Comparison of ENCODE assay signal across 8 cellular contexts in the genomic region with DNA sequence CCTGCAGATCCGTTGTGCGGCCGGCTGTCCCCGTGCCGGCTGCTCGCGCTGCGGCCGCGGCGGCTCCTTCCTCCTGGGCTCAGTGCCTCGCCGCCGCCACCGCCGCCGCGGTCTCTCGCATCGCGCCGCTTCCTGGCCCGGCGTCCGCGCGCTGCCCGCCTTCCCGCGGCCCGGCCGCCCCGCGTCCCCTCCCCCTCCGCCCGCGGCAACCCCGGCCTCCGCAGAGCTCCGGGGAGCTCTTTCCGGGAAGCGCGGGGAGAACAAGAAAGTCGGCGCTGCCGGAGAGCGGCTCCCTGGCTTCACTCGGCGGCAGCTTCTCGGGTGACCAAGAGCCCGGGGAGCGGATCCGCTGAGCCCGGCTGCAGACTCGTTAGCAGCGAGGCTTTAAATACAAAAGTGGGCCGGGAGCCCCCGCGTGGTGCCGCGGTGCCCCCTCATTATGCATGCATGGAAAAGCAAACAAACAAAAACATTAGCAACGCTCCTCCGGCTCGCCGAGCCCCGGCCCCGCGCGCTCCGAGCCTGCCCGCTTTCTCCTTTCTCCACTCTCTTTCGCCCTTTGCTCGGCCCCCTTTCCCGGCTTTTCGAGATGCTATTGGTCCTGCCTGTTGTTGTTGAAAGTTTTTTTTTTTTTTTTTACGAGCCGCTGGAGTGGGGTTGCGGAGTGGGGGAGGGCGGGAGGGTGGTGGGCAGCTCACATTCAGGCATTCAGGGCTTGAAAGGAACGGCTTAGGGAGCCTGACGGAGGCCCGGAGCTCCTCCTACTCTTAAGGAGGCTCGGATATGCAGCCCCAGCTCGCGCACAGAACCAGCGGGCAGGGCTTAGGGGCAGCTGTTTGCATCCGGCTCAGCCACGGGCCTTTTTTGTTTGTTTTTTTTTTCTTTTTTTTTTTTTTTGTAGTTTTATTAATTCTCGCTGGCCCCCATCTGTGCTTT. TPM values are rescaled to one million over a fixed set of nuclear protein-coding genes. Genes with fewer than 3 reads are reported as not detected.
A peak's percentile ranks its signal among the peaks of the same experiment; 100 is the strongest.
DNase-seq lines count a peak whose midpoint lies in the region; ATAC-seq, FAIRE-seq and TF ChIP-seq lines count a peak whose summit lies in the region.

Gene GAS1, minus strand, starts transcription at position 361 of the 936 bp plus-strand sequence. CDS start 727 bp downstream, outside the sequence.

- TF ChIP-seq EP300 in Ishikawa (IDR thresholded peaks at IDR 0.05; ENCODE audit: borderline replicate concordance) = no peak

- intact Hi-C loops in cardiac septum (cut with DNase I) (loop anchor here (2.0 to 10.0 kb wide), 6 partner anchors 117 to 595 kb away; partner anchors contain the start of gene TUT7), pancreas (cut with DNase I) (no loop called here)

- H4K20me1 ChIP-seq in SU-DHL-6 (ENCODE audit: low read depth, low read length) = no peaks in the 10 kb centered on the region

- H3K4me1 ChIP-seq in pancreas (peaks cover 0 to 27% (median 8%) of the 10 kb centered on the region in 3 donors), thymus (ENCODE audit: control insufficient read depth, insufficient read depth, low read length) (peaks cover 7% of the 10 kb centered on the region)

- H3K9me3 ChIP-seq in SU-DHL-6 (ENCODE audit: insufficient read depth, low read length) = no peaks in the 10 kb centered on the region
- H3K9me3 ChIP-seq in pancreas = no peaks in the 10 kb centered on the region
- peaks cover 1% of the 10 kb centered on the region for H3K9me3 ChIP-seq in thymus (ENCODE audit: control insufficient read depth)

- WGBS in adipose tissue, 3 donors = 0 to 1% (median 0%) methylated on average over 82 to 89 of the region's 89 CpGs
- 0 to 1% methylated on average over 64 to 89 of the region's 89 CpGs for WGBS in pancreas, 2 donors
- WGBS in thymus = under 1% methylated on average over 89 of the region's 89 CpGs

- H3K4me3 ChIP-seq in SU-DHL-6 (ENCODE audit: insufficient read depth, low read length, poor library complexity, severe bottlenecking) = peak within 1 kb of the TSS; percentile 71
- peak within 1 kb of the TSS; percentile 45 to 95 (median 84) for H3K4me3 ChIP-seq in pancreas
- peak within 1 kb of the TSS; percentile 61 for H3K4me3 ChIP-seq in thymus (ENCODE audit: low read length)

- H3F3A ChIP-seq in SU-DHL-6 (ENCODE audit: insufficient read depth) = 0 out of 2 replicates have a peak, but pooled peaks cover 5% of the 10 kb centered on the region

- H2AFZ ChIP-seq in SU-DHL-6 (ENCODE audit: low read depth, low read length, severe bottlenecking) = peak within 1 kb of the TSS; percentile 92

- TF ChIP-seq CTCF in SU-DHL-6 (IDR thresholded peaks at IDR 0.05; ENCODE audit: insufficient read depth, low read length, poor library complexity, severe bottlenecking) (no peak), pancreas (IDR thresholded peaks at IDR 0.05) (no peak)

- no peaks in the 10 kb centered on the region for H3K9me2 ChIP-seq in SU-DHL-6 (replicated peaks; ENCODE audit: insufficient read depth, low read length)

- H3K4me2 ChIP-seq in SU-DHL-6 (ENCODE audit: low read depth, low read length, poor library complexity, severe bottlenecking) = peak within 1 kb of the TSS; percentile 94

- H3K27me3 ChIP-seq in SU-DHL-6 (ENCODE audit: low read length) (no peaks in the 10 kb centered on the region), pancreas (no peaks in the 10 kb centered on the region), thymus (ENCODE audit: control insufficient read depth, insufficient read depth) (peaks cover 31% of the 10 kb centered on the region)

- H3K9ac ChIP-seq in SU-DHL-6 (ENCODE audit: low read length) = peak within 1 kb of the TSS; percentile 60

- H3K27ac ChIP-seq in SU-DHL-6 (ENCODE audit: low read depth, low read length) = peak within 1 kb of the TSS; percentile 43
- peak within 1 kb of the TSS; percentile 32 for H3K27ac ChIP-seq in adipose tissue (ENCODE audit: low read depth, low read length)
- peak within 1 kb of the TSS; percentile 93 to 96 (median 95) for H3K27ac ChIP-seq in pancreas
- peak within 1 kb of the TSS; percentile 81 for H3K27ac ChIP-seq in thymus (ENCODE audit: low read depth)

- ATAC-seq in GM21447 (IDR thresholded peaks at IDR 0.05; ENCODE audit: unreplicated experiment) = peak; percentile 66
- ATAC-seq in pancreas = peak; percentile 71 to 89 (median 76)

- TF ChIP-seq RAD21 in Ishikawa (IDR thresholded peaks at IDR 0.05; ENCODE audit: low read depth) = no peak

- H3K36me3 ChIP-seq in SU-DHL-6 (ENCODE audit: low read length) (no peaks in the 10 kb centered on the region), pancreas (no peaks in the 10 kb centered on the region), thymus (ENCODE audit: control insufficient read depth, insufficient read depth) (no peaks in the 10 kb centered on the region)

- H3K79me2 ChIP-seq in SU-DHL-6 (ENCODE audit: insufficient read depth, low read length) = no peaks in the 10 kb centered on the region

- FAIRE-seq in pancreas (lab: Jason Lieb, UNC) = no peak

- DNase-seq in COLO829 (ENCODE audit: low spot score) (peak; percentile 90), cardiac septum (ENCODE audit: low spot score) (peak; percentile 89), pancreas (peak; percentile 84 to 94 (median 88))

TF ChIP-seq in Ishikawa, 13 proteins besides CTCF, POLR2A, EP300 and RAD21:
- TF ChIP-seq YY1 (IDR thresholded peaks at IDR 0.05; ENCODE audit: low read depth) = no peak
- TF ChIP-seq, protein P1, sequence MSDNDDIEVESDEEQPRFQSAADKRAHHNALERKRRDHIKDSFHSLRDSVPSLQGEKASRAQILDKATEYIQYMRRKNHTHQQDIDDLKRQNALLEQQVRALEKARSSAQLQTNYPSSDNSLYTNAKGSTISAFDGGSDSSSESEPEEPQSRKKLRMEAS (IDR thresholded peaks at IDR 0.05) = peak; percentile 34; the same call in 1 of the 2 replicates
- no peak for TF ChIP-seq USF1 (IDR thresholded peaks at IDR 0.05)
- TF ChIP-seq, protein P2, sequence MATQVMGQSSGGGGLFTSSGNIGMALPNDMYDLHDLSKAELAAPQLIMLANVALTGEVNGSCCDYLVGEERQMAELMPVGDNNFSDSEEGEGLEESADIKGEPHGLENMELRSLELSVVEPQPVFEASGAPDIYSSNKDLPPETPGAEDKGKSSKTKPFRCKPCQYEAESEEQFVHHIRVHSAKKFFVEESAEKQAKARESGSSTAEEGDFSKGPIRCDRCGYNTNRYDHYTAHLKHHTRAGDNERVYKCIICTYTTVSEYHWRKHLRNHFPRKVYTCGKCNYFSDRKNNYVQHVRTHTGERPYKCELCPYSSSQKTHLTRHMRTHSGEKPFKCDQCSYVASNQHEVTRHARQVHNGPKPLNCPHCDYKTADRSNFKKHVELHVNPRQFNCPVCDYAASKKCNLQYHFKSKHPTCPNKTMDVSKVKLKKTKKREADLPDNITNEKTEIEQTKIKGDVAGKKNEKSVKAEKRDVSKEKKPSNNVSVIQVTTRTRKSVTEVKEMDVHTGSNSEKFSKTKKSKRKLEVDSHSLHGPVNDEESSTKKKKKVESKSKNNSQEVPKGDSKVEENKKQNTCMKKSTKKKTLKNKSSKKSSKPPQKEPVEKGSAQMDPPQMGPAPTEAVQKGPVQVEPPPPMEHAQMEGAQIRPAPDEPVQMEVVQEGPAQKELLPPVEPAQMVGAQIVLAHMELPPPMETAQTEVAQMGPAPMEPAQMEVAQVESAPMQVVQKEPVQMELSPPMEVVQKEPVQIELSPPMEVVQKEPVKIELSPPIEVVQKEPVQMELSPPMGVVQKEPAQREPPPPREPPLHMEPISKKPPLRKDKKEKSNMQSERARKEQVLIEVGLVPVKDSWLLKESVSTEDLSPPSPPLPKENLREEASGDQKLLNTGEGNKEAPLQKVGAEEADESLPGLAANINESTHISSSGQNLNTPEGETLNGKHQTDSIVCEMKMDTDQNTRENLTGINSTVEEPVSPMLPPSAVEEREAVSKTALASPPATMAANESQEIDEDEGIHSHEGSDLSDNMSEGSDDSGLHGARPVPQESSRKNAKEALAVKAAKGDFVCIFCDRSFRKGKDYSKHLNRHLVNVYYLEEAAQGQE (IDR thresholded peaks at IDR 0.05; ENCODE audit: low read depth) = no peak
- TF ChIP-seq TCF12 (IDR thresholded peaks at IDR 0.05; ENCODE audit: low read depth) = no peak
- TF ChIP-seq EGR1 (IDR thresholded peaks at IDR 0.05) = no peak
- TF ChIP-seq CEBPB (IDR thresholded peaks at IDR 0.05) = no peak
TF ChIP-seq in Ishikawa: peak in this region for 1.

RNA-seq across cellular contexts. Expression of gene GAS1, which starts in this region (rescaled TPM):
- polyA plus RNA-seq in adipose tissue (10 to 100 TPM in 2 of 3 donors, 1 to 10 TPM in 1; 8.3 to 67.1 (median 35.0) TPM), pancreas (1 to 10 TPM; 3.6 to 4.6 TPM), thymus (64.3 TPM)
- total RNA-seq in cardiac septum (9.0 TPM), pancreas (10 to 100 TPM in 3 of 6 donors, 1 to 10 TPM in 3; 5.8 to 16.7 (median 9.9) TPM)

Comparison
In these comparisons a context has a peak if more than half of its experiments do, and no peak if none do; other contexts are left out.
1. Peak in every context shown above with its lines: DNase-seq, ATAC-seq, H3K4me3 ChIP-seq and H3K27ac ChIP-seq.
2. H3K27ac ChIP-seq: peak in every context shown above with its lines; median percentile 95 in pancreas; 81 in thymus; 43 in SU-DHL-6; 32 in adipose tissue.